Comparison of ENCODE assay signal across 1 cellular context in genomic region chr4:16775411-16776154, GRCh38.
TF ChIP-seq lines count a peak whose summit lies in the region.

No MANE protein-coding gene starts in this region.

TF ChIP-seq in GM23338, 12 proteins besides CTCF, POLR2A, EP300 and RAD21 (continued from another document):
- TF ChIP-seq REST (IDR thresholded peaks at IDR 0.05; ENCODE audit: unreplicated experiment) (no peak), EZH2phosphoT487 (IDR thresholded peaks at IDR 0.05; ENCODE audit: unreplicated experiment) (no peak), ZNF462 (CRISPR knock-in tag; IDR thresholded peaks at IDR 0.05) (peak; percentile 59; the same call in 1 of the 2 replicates), STAT1 (IDR thresholded peaks at IDR 0.05; ENCODE audit: unreplicated experiment) (no peak), EZH2 (IDR thresholded peaks at IDR 0.05; ENCODE audit: low read depth, unreplicated experiment) (no peak)
